Comparison of ENCODE assay signal across 8 cellular contexts in the genomic region with DNA sequence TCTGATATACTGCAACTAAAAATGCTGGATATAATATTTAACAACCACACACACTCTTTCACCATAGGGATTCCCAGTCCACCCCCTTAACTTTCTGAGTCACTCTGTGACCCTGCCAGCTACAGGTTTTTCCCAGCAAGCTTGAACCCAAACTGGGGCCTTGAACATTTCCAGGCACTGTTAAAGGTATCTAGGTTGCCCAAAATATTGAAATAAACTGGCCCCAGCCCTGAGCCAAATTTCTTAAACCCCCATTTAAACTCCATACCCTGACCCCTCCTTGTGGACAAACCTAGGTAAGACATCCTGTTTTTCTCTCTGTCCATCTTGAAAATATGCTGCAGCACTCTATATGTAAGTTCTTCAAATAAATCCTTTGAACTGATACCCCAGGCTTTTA. TPM values are rescaled to one million over a fixed set of nuclear protein-coding genes. Genes with fewer than 3 reads are reported as not detected.
DNase-seq lines count a peak whose midpoint lies in the region; ATAC-seq, FAIRE-seq and TF ChIP-seq lines count a peak whose summit lies in the region.

No MANE protein-coding gene starts in this region.

- no peaks in the 10 kb centered on the region; the same call in 1 of the 2 replicates for H3K27me3 Mint-ChIP-seq in H9 (ENCODE audit: low read depth)

- no peak overlapping the region for H2BK5ac ChIP-seq in H9 (ENCODE audit: insufficient read length, low read length)

- TF ChIP-seq POLR2A in upper lobe of left lung (IDR thresholded peaks at IDR 0.05): no peak
- TF ChIP-seq POLR2A in GM12891 (IDR thresholded peaks at IDR 0.05; ENCODE audit: low read depth, low read length): no peak

- no peaks in the 10 kb centered on the region for H3K79me1 ChIP-seq in H9 (ENCODE audit: insufficient read depth, low read depth, low read length, poor library complexity, severe bottlenecking)

- no peak overlapping the region for H3K4ac ChIP-seq in H9 (ENCODE audit: low read depth, low read length)

- FAIRE-seq in GM12891 (lab: Jason Lieb, UNC): no peak

- H3K4me3 ChIP-seq in fibroblast of the aortic adventitia (ENCODE audit: low read depth, low read length) (no peak overlapping the region), upper lobe of left lung (no peak overlapping the region)

- no peaks in the 10 kb centered on the region for H3K23me2 ChIP-seq in H9 (ENCODE audit: insufficient read length, low read depth, low read length, poor library complexity, severe bottlenecking)

- no peaks in the 10 kb centered on the region for H3K36me3 Mint-ChIP-seq in H9 (ENCODE audit: insufficient read depth in 1 of 3, low read depth in 3 of 3)

- H3K27me3 ChIP-seq in H9 (ENCODE audit: insufficient read depth, low read length) (no peaks in the 10 kb centered on the region), upper lobe of left lung (no peaks in the 10 kb centered on the region)

- H2BK15ac ChIP-seq in H9 (ENCODE audit: low read depth, low read length): no peak overlapping the region

- no peak overlapping the region for H3K4me3 Mint-ChIP-seq in H9

- H3K9me3 ChIP-seq in H9 (ENCODE audit: control insufficient read depth, low read depth, low read length): no peaks in the 10 kb centered on the region
- no peaks in the 10 kb centered on the region for H3K9me3 ChIP-seq in upper lobe of left lung

- H3T11ph ChIP-seq in H9 (ENCODE audit: low read length): no peak overlapping the region

- H3K56ac ChIP-seq in H9 (ENCODE audit: insufficient read length, low read depth, low read length): no peak overlapping the region

- no peak overlapping the region for H2BK20ac ChIP-seq in H9 (ENCODE audit: low read depth, low read length, poor library complexity, severe bottlenecking)

- TF ChIP-seq CTCF in H9 (conservative IDR thresholded peaks at IDR 0.05) (peak; percentile 69), fibroblast of the aortic adventitia (IDR thresholded peaks at IDR 0.05; ENCODE audit: insufficient read depth, low read length) (peak; percentile 72), upper lobe of left lung (IDR thresholded peaks at IDR 0.05) (peak in 5 of 6 experiments; percentile 9 to 49 (median 31))

- peak overlapping the region; percentile 8 for H3K4me2 ChIP-seq in H9 (ENCODE audit: insufficient read depth, insufficient read length, low read length)

- H2BK12ac ChIP-seq in H9 (ENCODE audit: insufficient read length, low read depth, low read length): no peak overlapping the region

- H4K20me1 ChIP-seq in H9 (ENCODE audit: control insufficient read depth, insufficient read depth, insufficient read length): no peaks in the 10 kb centered on the region

- H3K9me3 Mint-ChIP-seq in H9: no peaks in the 10 kb centered on the region

- no peak overlapping the region for H2AFZ ChIP-seq in H9 (ENCODE audit: low read length)

- H2AK5ac ChIP-seq in H9 (ENCODE audit: insufficient read length, low read length): no peak overlapping the region

- H4K91ac ChIP-seq in H9 (ENCODE audit: insufficient read length, low read depth, low read length): no peak overlapping the region

- H4K8ac ChIP-seq in H9 (replicated peaks; ENCODE audit: insufficient read length, low read depth, low read length): no peak overlapping the region

- H3K23ac ChIP-seq in H9 (ENCODE audit: insufficient read length, low read depth, low read length): no peak overlapping the region

- H3K27ac Mint-ChIP-seq in H9: peak overlapping the region in 2 of 3 experiments; percentile 50 to 75; a peak in 2 of 7 replicates

- H3K4me1 ChIP-seq in H9 (ENCODE audit: insufficient read depth, low read length) (no peaks in the 10 kb centered on the region), upper lobe of left lung (no peaks in the 10 kb centered on the region)

- H3K79me2 ChIP-seq in H9 (ENCODE audit: insufficient read depth, low read length): no peaks in the 10 kb centered on the region

- no peak overlapping the region for H3K27ac ChIP-seq in H9 (ENCODE audit: insufficient read length, low read depth, low read length)
- no peak overlapping the region for H3K27ac ChIP-seq in upper lobe of left lung

- peaks cover 10 to 11% of the 10 kb centered on the region in 2 experiments for H3K4me1 Mint-ChIP-seq in H9

- no peak overlapping the region for H3K14ac ChIP-seq in H9 (ENCODE audit: insufficient read depth, low read length)

- DNase-seq in COLO829 (ENCODE audit: low spot score) (peak; percentile 37), H9 (no peak), SK-N-DZ (ENCODE audit: low spot score) (peak; percentile 41), fibroblast of the aortic adventitia (ENCODE audit: low read depth) (peak; percentile 65), upper lobe of left lung (no peak), GM12891 (ENCODE audit: insufficient read length, low spot score) (no peak), epidermal melanocyte (ENCODE audit: insufficient read length, low spot score) (no peak)

- no peak overlapping the region for H3K18ac ChIP-seq in H9 (ENCODE audit: insufficient read length, low read depth, low read length)

- TF ChIP-seq EP300 in upper lobe of left lung (IDR thresholded peaks at IDR 0.05): no peak

- H3K36me3 ChIP-seq in upper lobe of left lung: no peaks in the 10 kb centered on the region

- H3K9ac ChIP-seq in H9 (ENCODE audit: extremely low read depth, insufficient read length, low read length): no peak overlapping the region

- ATAC-seq in upper lobe of left lung (ENCODE audit: low FRiP score in 2 of 2) (peak in 1 of 2 donors; percentile 60), GM19324 (IDR thresholded peaks at IDR 0.05; ENCODE audit: low FRiP score, unreplicated experiment) (no peak)

- H4K5ac ChIP-seq in H9 (ENCODE audit: insufficient read length, low read depth, low read length): no peak overlapping the region

- no peak overlapping the region for H2BK120ac ChIP-seq in H9 (ENCODE audit: low read depth, low read length, poor library complexity, severe bottlenecking)

TF ChIP-seq in GM12891, 5 proteins besides CTCF, POLR2A, EP300 and RAD21:
- TF ChIP-seq POU2F2 (IDR thresholded peaks at IDR 0.05; ENCODE audit: low read depth, low read length): no peak
- no peak for TF ChIP-seq PAX5 (IDR thresholded peaks at IDR 0.05; ENCODE audit: insufficient read depth, low read length, severe bottlenecking)
- TF ChIP-seq TAF1 (IDR thresholded peaks at IDR 0.05; ENCODE audit: low read depth, low read length): no peak
- TF ChIP-seq POLR2AphosphoS5 (IDR thresholded peaks at IDR 0.05; ENCODE audit: low read depth, low read length): no peak
- TF ChIP-seq SPI1 (IDR thresholded peaks at IDR 0.05; ENCODE audit: low read depth, low read length): no peak

RNA-seq across cellular contexts. Expression of gene DCTN1, which starts 19.7 kb away (rescaled TPM):
- total RNA-seq in H9 (2021) (136 and 141 TPM in 2 replicates), fibroblast of the aortic adventitia (ENCODE audit: low replicate concordance) (147 and 293 TPM in 2 replicates), upper lobe of left lung (100 to 1,000 TPM; 106 to 260 (median 147) TPM)
- polyA plus RNA-seq in SK-N-DZ (2014; cell fraction: cytosol; rRNA removed): 89.8 and 95.2 TPM in 2 replicates
- 106 and 183 TPM in 2 replicates for polyA plus RNA-seq in SK-N-DZ (2014; cell fraction: nucleus; rRNA removed)
- polyA plus RNA-seq in GM12891 (2012; ENCODE audit: low read depth, missing spikeins): 68.2 TPM

RNA-seq across cellular contexts. Expression of gene C2orf81, which starts 21.6 kb away (rescaled TPM):
- 2.4 and 3.5 TPM in 2 replicates for total RNA-seq in H9 (2021)
- 7.1 and 9.3 TPM in 2 replicates for polyA plus RNA-seq in SK-N-DZ (2014; cell fraction: cytosol; rRNA removed)
- polyA plus RNA-seq in SK-N-DZ (2014; cell fraction: nucleus; rRNA removed): 4.7 and 8.7 TPM in 2 replicates
- total RNA-seq in fibroblast of the aortic adventitia (ENCODE audit: low replicate concordance): 1.9 and 2.8 TPM in 2 replicates
- 10 to 100 TPM in 2 of 6 donors, 1 to 10 TPM in 4; 2.6 to 12.3 (median 5.7) TPM for total RNA-seq in upper lobe of left lung
- 6.7 TPM for polyA plus RNA-seq in GM12891 (2012; ENCODE audit: low read depth, missing spikeins)

RNA-seq across cellular contexts. Expression of gene WDR54, which starts 21.7 kb away (rescaled TPM):
- 65.0 and 66.4 TPM in 2 replicates for total RNA-seq in H9 (2021)
- polyA plus RNA-seq in SK-N-DZ (2014; cell fraction: cytosol; rRNA removed): 120 and 143 TPM in 2 replicates
- polyA plus RNA-seq in SK-N-DZ (2014; cell fraction: nucleus; rRNA removed): 107 and 128 TPM in 2 replicates
- 16.9 and 34.3 TPM in 2 replicates for total RNA-seq in fibroblast of the aortic adventitia (ENCODE audit: low replicate concordance)
- total RNA-seq in upper lobe of left lung: 10 to 100 TPM in 4 of 6 donors, 1 to 10 TPM in 2; 8.4 to 28.2 (median 13.3) TPM
- 85.4 TPM for polyA plus RNA-seq in GM12891 (2012; ENCODE audit: low read depth, missing spikeins)

RNA-seq across cellular contexts. Expression of gene RTKN, which starts 42.0 kb away (rescaled TPM):
- total RNA-seq in H9 (2021): 87.1 and 90.9 TPM in 2 replicates
- 15.9 and 18.8 TPM in 2 replicates for polyA plus RNA-seq in SK-N-DZ (2014; cell fraction: cytosol; rRNA removed)
- 37.6 and 55.7 TPM in 2 replicates for polyA plus RNA-seq in SK-N-DZ (2014; cell fraction: nucleus; rRNA removed)
- total RNA-seq in fibroblast of the aortic adventitia (ENCODE audit: low replicate concordance): 12.0 and 15.7 TPM in 2 replicates
- 10 to 100 TPM; 26.7 to 95.3 (median 34.0) TPM for total RNA-seq in upper lobe of left lung
- 7.9 TPM for polyA plus RNA-seq in GM12891 (2012; ENCODE audit: low read depth, missing spikeins)

RNA-seq across cellular contexts. Expression of gene INO80B, which starts 55.1 kb away (rescaled TPM):
- total RNA-seq in H9 (2021) (17.6 and 22.6 TPM in 2 replicates), fibroblast of the aortic adventitia (ENCODE audit: low replicate concordance) (13.5 and 28.0 TPM in 2 replicates), upper lobe of left lung (10 to 100 TPM; 12.6 to 85.9 (median 32.5) TPM)
- 13.3 and 24.7 TPM in 2 replicates for polyA plus RNA-seq in SK-N-DZ (2014; cell fraction: cytosol; rRNA removed)
- polyA plus RNA-seq in SK-N-DZ (2014; cell fraction: nucleus; rRNA removed): 47.4 and 67.7 TPM in 2 replicates
- polyA plus RNA-seq in GM12891 (2012; ENCODE audit: low read depth, missing spikeins): 23.3 TPM

Comparison
In these comparisons a context has a peak if more than half of its experiments do, and no peak if none do; other contexts are left out.
1. DNase-seq: peak in COLO829 (single experiment), SK-N-DZ (single experiment) and fibroblast of the aortic adventitia (single experiment); none in H9 (single experiment), upper lobe of left lung (0 of 2), GM12891 (single experiment) and epidermal melanocyte (single experiment).
2. Peak in every context shown above with its lines, with median percentiles within 50 percentile points of each other: CTCF ChIP-seq.